8 cellular contexts compared by ENCODE assay signal in genomic region chr9:91192785-91193657, GRCh38.
DNase-seq lines count a peak whose midpoint lies in the region; ATAC-seq and TF ChIP-seq lines count a peak whose summit lies in the region.

No MANE protein-coding gene starts in this region.

- H3K27ac ChIP-seq in SK-N-SH (ENCODE audit: low read depth in 2 of 2, low read length in 1 of 2) (peak overlapping the region in 1 of 2 experiments; percentile 97; a peak in 2 of 4 replicates), heart left ventricle (peak overlapping the region; percentile 95 to 100 (median 98)), tibial artery (peak overlapping the region; percentile 98 to 99)

- peak; percentile 34 for TF ChIP-seq CTCF in BE2C (IDR thresholded peaks at IDR 0.05; ENCODE audit: low read depth, low read length)
- peak; percentile 29; the same call in 1 of the 2 replicates for TF ChIP-seq CTCF in SK-N-SH (IDR thresholded peaks at IDR 0.05)
- peak in 6 of 12 donors; percentile 11 to 45 (median 24) for TF ChIP-seq CTCF in heart left ventricle (IDR thresholded peaks at IDR 0.05)
- TF ChIP-seq CTCF in tibial artery (IDR thresholded peaks at IDR 0.05), result peak in 1 of 2 experiments; percentile 23

- H3K4me1 ChIP-seq in BE2C (peaks cover 6% of the 10 kb centered on the region; the same call in 1 of the 2 replicates), SK-N-SH (ENCODE audit: control insufficient read depth in 1 of 2, insufficient read depth in 2 of 2, low read depth in 1 of 2, low read length in 1 of 2) (peaks cover 3 to 27% of the 10 kb centered on the region in 2 experiments; a peak in 3 of 4 replicates), adipocyte (ENCODE audit: control insufficient read depth, insufficient read depth, low read length) (peaks cover 56% of the 10 kb centered on the region), heart left ventricle (peaks cover 6 to 67% (median 41%) of the 10 kb centered on the region in 12 donors), tibial artery (peaks cover 0 to 48% (median 33%) of the 10 kb centered on the region in 4 donors)

- H3K4me2 ChIP-seq in SK-N-SH, result peak overlapping the region; percentile 73

- H3K4me3 ChIP-seq in BE2C (ENCODE audit: low read depth, low read length) (peak overlapping the region; percentile 69), SK-N-SH (ENCODE audit: low read depth in 2 of 2, low read length in 1 of 2) (peak overlapping the region; percentile 40 to 46), adipocyte (ENCODE audit: low read length) (peak overlapping the region; percentile 78), heart left ventricle (peak overlapping the region; percentile 13 to 70 (median 50)), tibial artery (peak overlapping the region; percentile 54 to 62)

- H2AFZ ChIP-seq in SK-N-SH (ENCODE audit: low read depth), result peak overlapping the region; percentile 80

- no peak for TF ChIP-seq RAD21 in SK-N-SH (IDR thresholded peaks at IDR 0.05; ENCODE audit: low read length)

- POLR2A ChIA-PET in SK-N-SH (lab: Yijun Ruan, JAX), result no interaction called here

- peak in 1 of 2 experiments; percentile 78; a peak in 1 of 4 replicates for TF ChIP-seq EP300 in SK-N-SH (IDR thresholded peaks at IDR 0.05; ENCODE audit: borderline replicate concordance in 1 of 2, low read depth in 1 of 2, low read length in 1 of 2)

- peaks cover 12% of the 10 kb centered on the region for H3F3A ChIP-seq in SK-N-SH (replicated peaks; ENCODE audit: insufficient read depth)

- no peak for TF ChIP-seq POLR2A in heart left ventricle (IDR thresholded peaks at IDR 0.05)

- peak; percentile 62 for DNase-seq in BE2C
- peak; percentile 80 for DNase-seq in HuH-7 (ENCODE audit: low spot score)
- peak; percentile 75 for DNase-seq in SK-N-SH
- peak; percentile 98 for DNase-seq in adipocyte (ENCODE audit: low read depth)
- DNase-seq in heart left ventricle, result peak; percentile 84 to 95 (median 87)
- DNase-seq in pons (ENCODE audit: low spot score), result peak; percentile 63
- peak; percentile 93 to 97 for DNase-seq in tibial artery

- CTCF ChIA-PET in SK-N-SH (lab: Yijun Ruan, JAX), result interaction anchor here (1.0 kb wide), 1 partner anchor 104 kb away, joined by 3 read pairs; no protein-coding TSS in a partner anchor

- H3K9me3 ChIP-seq in BE2C, result no peaks in the 10 kb centered on the region
- no peaks in the 10 kb centered on the region for H3K9me3 ChIP-seq in SK-N-SH
- H3K9me3 ChIP-seq in adipocyte (ENCODE audit: control insufficient read depth, low read length), result no peaks in the 10 kb centered on the region
- H3K9me3 ChIP-seq in heart left ventricle, result peaks cover 0 to 4% (median 0%) of the 10 kb centered on the region in 12 donors
- H3K9me3 ChIP-seq in tibial artery, result no peaks in the 10 kb centered on the region

- intact Hi-C loops in heart left ventricle (cut with DNase I), result loop anchor here (1.0 to 10.0 kb wide), 16 partner anchors 52 to 232 kb away; partner anchors contain the start of genes NFIL3 (in 7 of the 10) and AUH (in 4 of the 10)
- intact Hi-C loops in tibial artery (cut with DNase I; ENCODE audit: low total_unique reads), result loop anchor here (2.0 to 5.0 kb wide), 3 partner anchors 76 to 271 kb away; partner anchors contain the start of gene NFIL3

- H3K79me2 ChIP-seq in SK-N-SH (ENCODE audit: insufficient read depth), result no peaks in the 10 kb centered on the region

- H3K9ac ChIP-seq in SK-N-SH (peak overlapping the region; percentile 90), adipocyte (ENCODE audit: low read length) (peak overlapping the region; percentile 98)

- ATAC-seq in GM19455 (IDR thresholded peaks at IDR 0.05; ENCODE audit: unreplicated experiment) (peak; percentile 27), heart left ventricle (peak; percentile 66 to 94 (median 93))

- WGBS in SK-N-SH (ENCODE audit: low lambda C conversion rate), result 26% methylated on average over 39 of the region's 42 CpGs
- WGBS in heart left ventricle, 4 donors, result 0 to 1% (median 0%) methylated on average over 42 of the region's 42 CpGs

- H3K36me3 ChIP-seq in BE2C, result no peaks in the 10 kb centered on the region
- no peaks in the 10 kb centered on the region for H3K36me3 ChIP-seq in SK-N-SH (replicated peaks in 1 of 2; ENCODE audit: control insufficient read depth in 1 of 2, insufficient read depth in 2 of 2, low read length in 1 of 2)
- H3K36me3 ChIP-seq in adipocyte (ENCODE audit: control insufficient read depth, insufficient read depth, low read length, severe bottlenecking), result no peaks in the 10 kb centered on the region
- H3K36me3 ChIP-seq in heart left ventricle, result no peaks in the 10 kb centered on the region
- H3K36me3 ChIP-seq in tibial artery, result no peaks in the 10 kb centered on the region

- H3K27me3 ChIP-seq in BE2C, result no peaks in the 10 kb centered on the region
- no peaks in the 10 kb centered on the region for H3K27me3 ChIP-seq in SK-N-SH (ENCODE audit: insufficient read depth)
- H3K27me3 ChIP-seq in adipocyte (replicated peaks; ENCODE audit: control insufficient read depth, insufficient read depth, low read length), result no peaks in the 10 kb centered on the region
- no peaks in the 10 kb centered on the region for H3K27me3 ChIP-seq in heart left ventricle
- no peaks in the 10 kb centered on the region for H3K27me3 ChIP-seq in tibial artery

- H4K20me1 ChIP-seq in SK-N-SH (ENCODE audit: insufficient read depth), result no peaks in the 10 kb centered on the region

- no peaks in the 10 kb centered on the region for H3K9me2 ChIP-seq in SK-N-SH

TF ChIP-seq in SK-N-SH, 30 proteins besides CTCF, POLR2A, EP300 and RAD21 (continues in another document):
- TF ChIP-seq TCF12 (IDR thresholded peaks at IDR 0.05), result peak; percentile 73
- peak; percentile 77; the same call in 1 of the 2 replicates for TF ChIP-seq SIN3A (IDR thresholded peaks at IDR 0.05; ENCODE audit: borderline replicate concordance, low read depth, low read length)
- no peak; the same call in 1 of the 2 replicates for TF ChIP-seq ELF1 (IDR thresholded peaks at IDR 0.05)
- TF ChIP-seq FOXJ3 (CRISPR knock-in tag; IDR thresholded peaks at IDR 0.05), result no peak
- no peak for TF ChIP-seq USF2 (IDR thresholded peaks at IDR 0.05; ENCODE audit: borderline replicate concordance, low read depth, low read length)
- TF ChIP-seq POLR2AphosphoS5 (IDR thresholded peaks at IDR 0.05; ENCODE audit: low read depth, low read length), result peak; percentile 52; the same call in 1 of the 2 replicates
- TF ChIP-seq TEAD4 (IDR thresholded peaks at IDR 0.05; ENCODE audit: borderline replicate concordance, insufficient read depth), result peak; percentile 62; the same call in 1 of the 2 replicates
- TF ChIP-seq MAX (IDR thresholded peaks at IDR 0.05; ENCODE audit: low read depth), result peak; percentile 88
- TF ChIP-seq FOSL2 (IDR thresholded peaks at IDR 0.05; ENCODE audit: borderline replicate concordance, low read depth), result peak; percentile 89
- TF ChIP-seq NFIC (IDR thresholded peaks at IDR 0.05; ENCODE audit: borderline replicate concordance), result peak; percentile 59
- TF ChIP-seq ZBTB33 (IDR thresholded peaks at IDR 0.05; ENCODE audit: borderline replicate concordance, low read depth), result peak; percentile 67; the same call in 1 of the 2 replicates
- TF ChIP-seq PBX3 (IDR thresholded peaks at IDR 0.05), result peak; percentile 71
- peak; percentile 80 for TF ChIP-seq MEF2A (IDR thresholded peaks at IDR 0.05; ENCODE audit: borderline replicate concordance, low read depth)
- peak; percentile 84 for TF ChIP-seq JUND (IDR thresholded peaks at IDR 0.05)
- no peak for TF ChIP-seq RFX5 (IDR thresholded peaks at IDR 0.05; ENCODE audit: low read length)
- TF ChIP-seq GABPA (IDR thresholded peaks at IDR 0.05; ENCODE audit: low read depth), result peak; percentile 34; the same call in 1 of the 2 replicates
